ENCODE assay signal across 24 cellular contexts in the genomic region with DNA sequence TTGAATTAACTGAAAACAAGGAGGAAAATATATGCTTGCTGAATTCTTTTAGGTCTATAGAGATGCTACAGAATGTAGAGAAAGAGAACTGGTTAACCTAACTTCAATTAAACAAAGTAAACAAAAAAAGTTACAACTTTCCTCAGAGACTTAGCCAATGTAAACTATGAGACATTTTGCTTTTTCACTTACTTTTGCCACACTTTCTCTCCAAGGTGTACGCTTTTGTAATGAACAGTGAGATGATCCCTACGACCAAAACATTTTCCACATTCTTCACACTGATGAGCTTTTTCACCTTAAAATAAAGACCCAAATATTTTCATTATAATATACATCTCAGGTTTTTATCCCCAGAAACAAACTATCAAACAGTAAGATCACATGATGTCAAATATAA.
"Had no signal": no experiment of that assay in that cellular context is flagged by ENCODE, and none has a peak within 500 bp of the region (broad histone marks: within the 10 kb centered on the region; RNA-seq: fewer than 3 reads in every experiment).

No MANE protein-coding gene starts in this region.

- H3K79me2 ChIP-seq: parathyroid adenoma had no signal

- H3K4me1 ChIP-seq: colonic mucosa, gastrocnemius medialis, parathyroid adenoma, thyroid gland, uterus had no signal

- H3K9ac ChIP-seq: parathyroid adenoma had no signal

- H3K9me3 ChIP-seq: colonic mucosa, gastrocnemius medialis, neutrophil, stomach, thyroid gland, upper lobe of left lung, uterus had no signal

- H3K4me2 ChIP-seq: smooth muscle cell had no signal

- H3K27ac ChIP-seq: colonic mucosa, epithelial cell of prostate, gastrocnemius medialis, neutrophil, parathyroid adenoma, stomach, thyroid gland, uterus had no signal

- FAIRE-seq: kidney had no signal

- DNase-seq: colonic mucosa; effector CD8-positive, alpha-beta T cell; endodermal cell; gastrocnemius medialis; head of caudate nucleus; kidney; left ventricle myocardium superior; natural killer cell; stimulated activated CD4-positive, alpha-beta T cell treated with anti-CD3 and anti-CD28 coated beads, Interleukin-12 subunit alpha, Interleukin-12 subunit beta, amount 100 ng/mL, for 4 hours; stimulated activated CD4-positive, alpha-beta T cell treated with anti-CD3 and anti-CD28 coated beads, Interleukin-1b, Interleukin-23, amount 100 ng/mL, for 48 hours; stimulated activated CD4-positive, alpha-beta T cell treated with anti-CD3 and anti-CD28 coated beads, Interleukin-4, amount 100 ng/mL, for 1 hour; stimulated activated CD8-positive, alpha-beta memory T cell treated with anti-CD3 and anti-CD28 coated beads, Interleukin-4, amount 100 ng/mL, for 48 hours; stimulated activated naive CD4-positive, alpha-beta T cell treated with Interleukin-2 at 50 U/mL for 16 hours; stomach; thyroid gland; uterus had no signal

- H2AFZ ChIP-seq: parathyroid adenoma had no signal

- H3K4me3 ChIP-seq: colonic mucosa, gastrocnemius medialis, lung, smooth muscle cell, stomach, thyroid gland, upper lobe of left lung, uterus had no signal

- ATAC-seq: esophagus mucosa, gastrocnemius medialis, left ventricle myocardium superior, sciatic nerve had no signal

- H3K36me3 ChIP-seq: colonic mucosa, uterus had no signal

- H3K27me3 ChIP-seq: colonic mucosa, gastrocnemius medialis, neutrophil, stomach, thyroid gland, upper lobe of left lung, uterus had no signal
